In the genomic region with DNA sequence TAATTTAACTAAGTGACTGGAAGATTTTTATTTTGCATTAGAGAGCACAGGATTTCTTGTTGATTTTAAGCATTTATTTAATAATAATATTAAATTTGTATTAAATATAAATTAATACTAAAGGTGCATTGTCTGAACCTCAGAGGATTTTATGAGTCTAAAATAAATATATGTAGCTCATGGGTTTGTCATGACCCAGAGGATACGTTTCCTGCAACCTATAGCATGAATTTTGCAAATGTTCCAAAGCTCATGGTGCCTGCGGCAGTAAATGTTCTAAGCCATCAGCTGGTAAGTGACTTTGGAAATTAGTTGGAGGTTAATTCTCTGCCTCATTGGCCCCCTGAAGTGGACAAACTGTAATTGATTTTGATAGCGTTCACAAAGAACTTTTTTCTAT, we compare ENCODE assay signal across 17 cellular contexts.
DNase-seq lines count a peak whose midpoint lies in the region; ATAC-seq and TF ChIP-seq lines count a peak whose summit lies in the region.
"Had no signal": no experiment of that assay in that cellular context is flagged by ENCODE, and none has a peak within 500 bp of the region (broad histone marks: within the 10 kb centered on the region; RNA-seq: fewer than 3 reads in every experiment).

No MANE protein-coding gene starts in this region.

- 78 to 83% (median 81%) methylated on average over 3 of the region's 3 CpGs for WGBS in psoas muscle, 3 donors

- peak overlapping the region; percentile 76 for H3K27ac ChIP-seq in 22Rv1
- no peak overlapping the region for H3K27ac ChIP-seq in SK-N-MC
- H3K27ac ChIP-seq in psoas muscle = no peak overlapping the region
- H3K27ac ChIP-seq: A549; BLaER1 treated with 17β-estradiol and CSF1 and Interleukin-3, amounts not matched to agents 10 nM and 100 nM; C4-2B had no signal

- no peak overlapping the region for H3K9ac ChIP-seq in SK-N-MC (ENCODE audit: insufficient read length)
- H3K9ac ChIP-seq: BLaER1 treated with 17β-estradiol and CSF1 and Interleukin-3, amounts not matched to agents 10 nM and 100 nM had no signal

- H3K27me3 ChIP-seq in psoas muscle (ENCODE audit: insufficient read depth in 3 of 3, low read length in 2 of 3) = no peaks in the 10 kb centered on the region
- H3K27me3 ChIP-seq: BLaER1 treated with 17β-estradiol and CSF1 and Interleukin-3, amounts not matched to agents 10 nM and 100 nM had no signal

- H3K36me3 ChIP-seq in SK-N-MC (ENCODE audit: insufficient read depth, low read length) (no peaks in the 10 kb centered on the region), psoas muscle (ENCODE audit: insufficient read depth in 1 of 2, low read depth in 1 of 2) (no peaks in the 10 kb centered on the region)
- H3K36me3 ChIP-seq: BLaER1 treated with 17β-estradiol and CSF1 and Interleukin-3, amounts not matched to agents 10 nM and 100 nM had no signal

- no peaks in the 10 kb centered on the region for H3K9me3 ChIP-seq in SK-N-MC (ENCODE audit: low read depth, low read length)
- H3K9me3 ChIP-seq in psoas muscle = peaks cover 4% of the 10 kb centered on the region
- H3K9me3 ChIP-seq: A549 had no signal

- intact Hi-C loops in left cardiac atrium (cut with DNase I) (no loop called here), psoas muscle (cut with DNase I) (no loop called here)

- ATAC-seq in left cardiac atrium = no peak
- no peak for ATAC-seq in psoas muscle
- ATAC-seq: A549; CD8-positive, alpha-beta T cell had no signal

- H3K4me1 ChIP-seq in psoas muscle = no peaks in the 10 kb centered on the region
- H3K4me1 ChIP-seq: A549; BLaER1 treated with 17β-estradiol and CSF1 and Interleukin-3, amounts not matched to agents 10 nM and 100 nM; Caco-2 had no signal

- DNase-seq in LNCaP clone FGC (ENCODE audit: low read depth) = peak; percentile 54
- no peak for DNase-seq in SK-N-MC (ENCODE audit: low read depth, low spot score)
- peak; percentile 82 for DNase-seq in retina
- DNase-seq in NCI-H446 treated with DMSO at 0.1 percent for 48 hours (lab: John Stamatoyannopoulos, UW) = no peak
- DNase-seq in left cardiac atrium = no peak
- DNase-seq in psoas muscle = no peak
- DNase-seq: AML-193; Caco-2; Calu3; CD4-positive, alpha-beta T cell; CD8-positive, alpha-beta T cell; DMS79 treated with DMSO at 0.1 percent for 48 hours; GF-D8 had no signal

- TF ChIP-seq CTCF in 22Rv1 (IDR thresholded peaks at IDR 0.05) = no peak
- TF ChIP-seq CTCF in LNCaP clone FGC (IDR thresholded peaks at IDR 0.05; ENCODE audit: control insufficient read depth, extremely low read depth, insufficient read depth) = no peak
- TF ChIP-seq CTCF in psoas muscle (IDR thresholded peaks at IDR 0.05) = no peak

- H3K4me3 ChIP-seq in LNCaP clone FGC (ENCODE audit: low read depth, low read length) (no peak overlapping the region), SK-N-MC (peak overlapping the region; percentile 35), psoas muscle (no peak overlapping the region)
- H3K4me3 ChIP-seq: A549; BLaER1 treated with 17β-estradiol and CSF1 and Interleukin-3, amounts not matched to agents 10 nM and 100 nM had no signal

Comparison
In these comparisons a context has a peak if more than half of its experiments do, and no peak if none do; other contexts are left out.
1. DNase-seq: peak in LNCaP clone FGC (single experiment) and retina (single experiment); none in SK-N-MC (single experiment), NCI-H446 treated with DMSO at 0.1 percent for 48 hours (single experiment), left cardiac atrium (single experiment) and psoas muscle (0 of 2).